Comparison of ENCODE assay signal across 8 cellular contexts in genomic region chr7:98133181-98133580, GRCh38. TPM values are rescaled to one million over a fixed set of nuclear protein-coding genes. Genes with fewer than 3 reads are reported as not detected.
DNase-seq lines count a peak whose midpoint lies in the region; ATAC-seq and TF ChIP-seq lines count a peak whose summit lies in the region.

No MANE protein-coding gene starts in this region.

- H3K36me3 Mint-ChIP-seq in GM23338 (ENCODE audit: low read depth) (peaks cover 5% of the 10 kb centered on the region; the same call in 2 of the 3 replicates), progenitor cell of endocrine pancreas (ENCODE audit: insufficient read depth) (peaks cover 6% of the 10 kb centered on the region)

- H3K9me3 ChIP-seq in Karpas-422 (ENCODE audit: low read length): no peaks in the 10 kb centered on the region

- H3K4me1 ChIP-seq in GM23338 (ENCODE audit: insufficient read depth) (0 out of 2 replicates have a peak, but pooled peaks cover 5% of the 10 kb centered on the region), Karpas-422 (ENCODE audit: low read length) (peaks cover 38% of the 10 kb centered on the region)

- H4K20me1 ChIP-seq in GM23338 (replicated peaks; ENCODE audit: insufficient read depth) (peaks cover 10% of the 10 kb centered on the region; the same call in 1 of the 2 replicates), Karpas-422 (ENCODE audit: insufficient read depth, low read depth, low read length) (peaks cover 80% of the 10 kb centered on the region)

- H3K9me2 ChIP-seq in GM23338 (ENCODE audit: insufficient read depth): no peaks in the 10 kb centered on the region
- no peaks in the 10 kb centered on the region for H3K9me2 ChIP-seq in Karpas-422 (replicated peaks; ENCODE audit: insufficient read depth, low read length)

- no peak for DNase-seq in activated CD4-positive, CD25-positive, alpha-beta regulatory T cell (lab: John Stamatoyannopoulos, UW)
- no peak for DNase-seq in GM23338 (ENCODE audit: low spot score)
- peak; percentile 76 for DNase-seq in Karpas-422
- DNase-seq in amniotic epithelial cell (ENCODE audit: low read depth): peak; percentile 38
- DNase-seq in progenitor cell of endocrine pancreas (ENCODE audit: low spot score, unreplicated experiment): no peak
- DNase-seq in DMS 273 (lab: John Stamatoyannopoulos, UW; ENCODE audit: unreplicated experiment): no peak
- no peak for DNase-seq in NCI-H128 (lab: John Stamatoyannopoulos, UW; ENCODE audit: unreplicated experiment)

- H3K4me3 Mint-ChIP-seq in GM23338 (no peak overlapping the region), progenitor cell of endocrine pancreas (ENCODE audit: low read depth) (no peak overlapping the region)

- no peak overlapping the region for H3K4me2 ChIP-seq in GM23338
- peak overlapping the region; percentile 47 for H3K4me2 ChIP-seq in Karpas-422 (ENCODE audit: low read depth, low read length, poor library complexity, severe bottlenecking)

- H3K9me3 Mint-ChIP-seq in GM23338 (no peaks in the 10 kb centered on the region), progenitor cell of endocrine pancreas (ENCODE audit: low read depth) (no peaks in the 10 kb centered on the region)

- no peaks in the 10 kb centered on the region for H3F3A ChIP-seq in GM23338 (replicated peaks; ENCODE audit: low read depth)

- H3K36me3 ChIP-seq in GM23338 (ENCODE audit: insufficient read depth): no peaks in the 10 kb centered on the region
- no peaks in the 10 kb centered on the region for H3K36me3 ChIP-seq in Karpas-422 (ENCODE audit: insufficient read depth, low read length)

- no peak for TF ChIP-seq CTCF in GM23338 (conservative IDR thresholded peaks at IDR 0.05; ENCODE audit: low read depth in 2 of 2)
- TF ChIP-seq CTCF in progenitor cell of endocrine pancreas (IDR thresholded peaks at IDR 0.05; ENCODE audit: unreplicated experiment): no peak

- H3K27me3 ChIP-seq in GM23338 (ENCODE audit: insufficient read depth): no peaks in the 10 kb centered on the region
- no peaks in the 10 kb centered on the region for H3K27me3 ChIP-seq in Karpas-422 (ENCODE audit: low read length)

- H3K9ac ChIP-seq in Karpas-422 (ENCODE audit: low read length): no peak overlapping the region

- H3K27ac Mint-ChIP-seq in GM23338 (peak overlapping the region; percentile 62; the same call in 1 of the 2 replicates), progenitor cell of endocrine pancreas (peak overlapping the region; percentile 33)

- ATAC-seq in activated CD4-positive, CD25-positive, alpha-beta regulatory T cell treated with anti-CD3 and anti-CD28 coated beads, Interleukin-2, amount 50 U/mL, for 24 hours: peak; percentile 25 to 41
- ATAC-seq in GM23338: no peak

- H3K4me3 ChIP-seq in GM23338 (no peak overlapping the region), Karpas-422 (ENCODE audit: low read length) (no peak overlapping the region)

- H3K4me1 Mint-ChIP-seq in GM23338 (peaks cover 39% of the 10 kb centered on the region), progenitor cell of endocrine pancreas (ENCODE audit: low read depth) (peaks cover 33% of the 10 kb centered on the region)

- H2AFZ ChIP-seq in GM23338 (no peak overlapping the region), Karpas-422 (ENCODE audit: low read length) (no peak overlapping the region)

- peaks cover 82% of the 10 kb centered on the region for H3K79me2 ChIP-seq in GM23338 (replicated peaks; ENCODE audit: insufficient read depth)
- H3K79me2 ChIP-seq in Karpas-422 (ENCODE audit: low read length): 0 out of 2 replicates have a peak, but pooled peaks cover 3% of the 10 kb centered on the region

- H3K27ac ChIP-seq in GM23338 (ENCODE audit: low read depth): no peak overlapping the region
- H3K27ac ChIP-seq in Karpas-422 (ENCODE audit: low read length): no peak overlapping the region

- H3K27me3 Mint-ChIP-seq in GM23338 (ENCODE audit: insufficient read depth, low read depth, poor library complexity): no peaks in the 10 kb centered on the region
- H3K27me3 Mint-ChIP-seq in progenitor cell of endocrine pancreas: no peaks in the 10 kb centered on the region

TF ChIP-seq in GM23338, 12 proteins besides CTCF, POLR2A, EP300 and RAD21 (continues in another document):
- TF ChIP-seq POLR2AphosphoS5 (IDR thresholded peaks at IDR 0.05; ENCODE audit: low read depth): no peak
- no peak for TF ChIP-seq EZH2phosphoT487 (IDR thresholded peaks at IDR 0.05; ENCODE audit: unreplicated experiment)
- TF ChIP-seq ZNF114 (CRISPR knock-in tag; IDR thresholded peaks at IDR 0.05): no peak
- TF ChIP-seq ETS1 (IDR thresholded peaks at IDR 0.05): no peak
- TF ChIP-seq STAT1 (IDR thresholded peaks at IDR 0.05; ENCODE audit: unreplicated experiment): no peak
- no peak for TF ChIP-seq REST (IDR thresholded peaks at IDR 0.05; ENCODE audit: unreplicated experiment)
- TF ChIP-seq ZNF331 (CRISPR knock-in tag; IDR thresholded peaks at IDR 0.05; ENCODE audit: low read depth): no peak
- no peak for TF ChIP-seq JUNB (IDR thresholded peaks at IDR 0.05; ENCODE audit: unreplicated experiment)
- TF ChIP-seq NANOG (IDR thresholded peaks at IDR 0.05; ENCODE audit: borderline replicate concordance): no peak
- no peak for TF ChIP-seq EZH2 (IDR thresholded peaks at IDR 0.05; ENCODE audit: low read depth, unreplicated experiment)

RNA-seq across cellular contexts. Expression of gene LMTK2, which starts 26.5 kb away (rescaled TPM):
- 26.8 and 30.8 TPM in 2 replicates for total RNA-seq in GM23338 (2014; rRNA removed; shearing (Covaris generic))
- polyA plus RNA-seq in GM23338 (2016; fragmentation: Nextera tagmentation; extraction: Ambion mirVana): 6.1 and 6.5 TPM in 2 replicates
- total RNA-seq in Karpas-422 (2014; rRNA removed; shearing (Covaris generic); ENCODE audit: low replicate concordance): 7.5 and 9.1 TPM in 2 replicates
- 31.0 and 32.3 TPM in 2 replicates for total RNA-seq in progenitor cell of endocrine pancreas

Comparison
In these comparisons a context has a peak if more than half of its experiments do, and no peak if none do; other contexts are left out.
1. DNase-seq: peak in Karpas-422 (single experiment) and amniotic epithelial cell (single experiment); none in activated CD4-positive, CD25-positive, alpha-beta regulatory T cell (0 of 4), GM23338 (single experiment), progenitor cell of endocrine pancreas (single experiment), DMS 273 (single experiment) and NCI-H128 (single experiment).